Comparison of ENCODE assay signal across 8 cellular contexts in genomic region chr1:229625893-229626831, GRCh38.
A peak's percentile ranks its signal among the peaks of the same experiment; 100 is the strongest.
DNase-seq lines count a peak whose midpoint lies in the region; ATAC-seq and TF ChIP-seq lines count a peak whose summit lies in the region.

TAF5L (minus strand) TSS chr1:229626122; CDS start chr1:229614482, 11,640 bp downstream.
URB2 (plus strand) TSS chr1:229626247; CDS start chr1:229627634, 1,387 bp downstream.

- ATAC-seq in GM18870 (IDR thresholded peaks at IDR 0.05; ENCODE audit: unreplicated experiment) (peak; percentile 49), HG03135 (IDR thresholded peaks at IDR 0.05; ENCODE audit: unreplicated experiment) (peak; percentile 88)

- TF ChIP-seq CTCF in choroid plexus epithelial cell (conservative IDR thresholded peaks at IDR 0.05; ENCODE audit: low read depth, low read length): no peak

- DNase-seq in AG08395 (ENCODE audit: low spot score) (peak; percentile 96), NCI-H345 treated with DMSO at 0.1 percent for 48 hours (lab: John Stamatoyannopoulos, UW; ENCODE audit: unreplicated experiment) (peak; percentile 67), choroid plexus epithelial cell (ENCODE audit: low read depth) (peak; percentile 91), kidney glomerular epithelial cell (lab: John Stamatoyannopoulos, UW) (peak; percentile 81)
- peak; percentile 74 to 79 for DNase-seq in activated CD4-positive, alpha-beta T cell treated with anti-CD3 and anti-CD28 coated beads for 24 hours (ENCODE audit: low read depth in 2 of 2)
- peak; percentile 71 to 83 for DNase-seq in stimulated activated CD4-positive, alpha-beta T cell treated with anti-CD3 and anti-CD28 coated beads, Interleukin-15, amount 100 ng/mL, for 48 hours (ENCODE audit: low read depth in 2 of 2)

- peak within 1 kb of the TSS; percentile 94 for H3K4me3 ChIP-seq in choroid plexus epithelial cell (ENCODE audit: low read depth, low read length)

Comparison
In these comparisons a context has a peak if more than half of its experiments do, and no peak if none do; other contexts are left out.
1. Peak in every context shown above with its lines: DNase-seq, ATAC-seq and H3K4me3 ChIP-seq.